ENCODE assay signal across 1 cellular context in the genomic region with DNA sequence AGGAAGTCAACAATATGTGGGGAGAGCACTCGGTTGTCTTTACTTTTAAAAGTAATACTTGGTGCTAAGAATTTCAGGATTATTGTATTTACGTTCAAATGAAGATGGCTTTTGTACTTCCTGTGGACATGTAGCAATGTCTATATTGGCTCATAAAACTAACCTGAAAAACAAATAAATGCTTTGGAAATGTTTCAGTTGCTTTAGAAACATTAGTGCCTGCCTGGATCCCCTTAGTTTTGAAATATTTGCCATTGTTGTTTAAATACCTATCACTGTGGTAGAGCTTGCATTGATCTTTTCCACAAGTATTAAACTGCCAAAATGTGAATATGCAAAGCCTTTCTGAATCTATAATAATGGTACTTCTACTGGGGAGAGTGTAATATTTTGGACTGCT.
TF ChIP-seq lines count a peak whose summit lies in the region.

No MANE protein-coding gene starts in this region.

TF ChIP-seq in HepG2, 621 proteins besides CTCF, POLR2A, EP300 and RAD21:
- no peak for TF ChIP-seq ZNF7 (CRISPR knock-in tag; IDR thresholded peaks at IDR 0.05)
- peak; percentile 27; the same call in 1 of the 2 replicates for TF ChIP-seq FOXA3 (CRISPR knock-in tag; IDR thresholded peaks at IDR 0.05)
- TF ChIP-seq KLF16 (CRISPR knock-in tag; IDR thresholded peaks at IDR 0.05) = no peak
- TF ChIP-seq, protein P1, sequence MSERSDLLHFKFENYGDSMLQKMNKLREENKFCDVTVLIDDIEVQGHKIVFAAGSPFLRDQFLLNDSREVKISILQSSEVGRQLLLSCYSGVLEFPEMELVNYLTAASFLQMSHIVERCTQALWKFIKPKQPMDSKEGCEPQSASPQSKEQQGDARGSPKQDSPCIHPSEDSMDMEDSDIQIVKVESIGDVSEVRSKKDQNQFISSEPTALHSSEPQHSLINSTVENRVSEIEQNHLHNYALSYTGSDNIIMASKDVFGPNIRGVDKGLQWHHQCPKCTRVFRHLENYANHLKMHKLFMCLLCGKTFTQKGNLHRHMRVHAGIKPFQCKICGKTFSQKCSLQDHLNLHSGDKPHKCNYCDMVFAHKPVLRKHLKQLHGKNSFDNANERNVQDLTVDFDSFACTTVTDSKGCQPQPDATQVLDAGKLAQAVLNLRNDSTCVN (CRISPR knock-in tag; IDR thresholded peaks at IDR 0.05; ENCODE audit: borderline replicate concordance) = no peak
- TF ChIP-seq, protein P2, sequence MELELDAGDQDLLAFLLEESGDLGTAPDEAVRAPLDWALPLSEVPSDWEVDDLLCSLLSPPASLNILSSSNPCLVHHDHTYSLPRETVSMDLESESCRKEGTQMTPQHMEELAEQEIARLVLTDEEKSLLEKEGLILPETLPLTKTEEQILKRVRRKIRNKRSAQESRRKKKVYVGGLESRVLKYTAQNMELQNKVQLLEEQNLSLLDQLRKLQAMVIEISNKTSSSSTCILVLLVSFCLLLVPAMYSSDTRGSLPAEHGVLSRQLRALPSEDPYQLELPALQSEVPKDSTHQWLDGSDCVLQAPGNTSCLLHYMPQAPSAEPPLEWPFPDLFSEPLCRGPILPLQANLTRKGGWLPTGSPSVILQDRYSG (CRISPR knock-in tag; IDR thresholded peaks at IDR 0.05) = no peak
- TF ChIP-seq GATAD2A (CRISPR knock-in tag; IDR thresholded peaks at IDR 0.05) = peak; percentile 37; the same call in 1 of the 2 replicates
- no peak for TF ChIP-seq ZNF557 (CRISPR knock-in tag; IDR thresholded peaks at IDR 0.05)
- TF ChIP-seq NFE2L2 (IDR thresholded peaks at IDR 0.05; ENCODE audit: low read length) = no peak
- TF ChIP-seq, protein P3, sequence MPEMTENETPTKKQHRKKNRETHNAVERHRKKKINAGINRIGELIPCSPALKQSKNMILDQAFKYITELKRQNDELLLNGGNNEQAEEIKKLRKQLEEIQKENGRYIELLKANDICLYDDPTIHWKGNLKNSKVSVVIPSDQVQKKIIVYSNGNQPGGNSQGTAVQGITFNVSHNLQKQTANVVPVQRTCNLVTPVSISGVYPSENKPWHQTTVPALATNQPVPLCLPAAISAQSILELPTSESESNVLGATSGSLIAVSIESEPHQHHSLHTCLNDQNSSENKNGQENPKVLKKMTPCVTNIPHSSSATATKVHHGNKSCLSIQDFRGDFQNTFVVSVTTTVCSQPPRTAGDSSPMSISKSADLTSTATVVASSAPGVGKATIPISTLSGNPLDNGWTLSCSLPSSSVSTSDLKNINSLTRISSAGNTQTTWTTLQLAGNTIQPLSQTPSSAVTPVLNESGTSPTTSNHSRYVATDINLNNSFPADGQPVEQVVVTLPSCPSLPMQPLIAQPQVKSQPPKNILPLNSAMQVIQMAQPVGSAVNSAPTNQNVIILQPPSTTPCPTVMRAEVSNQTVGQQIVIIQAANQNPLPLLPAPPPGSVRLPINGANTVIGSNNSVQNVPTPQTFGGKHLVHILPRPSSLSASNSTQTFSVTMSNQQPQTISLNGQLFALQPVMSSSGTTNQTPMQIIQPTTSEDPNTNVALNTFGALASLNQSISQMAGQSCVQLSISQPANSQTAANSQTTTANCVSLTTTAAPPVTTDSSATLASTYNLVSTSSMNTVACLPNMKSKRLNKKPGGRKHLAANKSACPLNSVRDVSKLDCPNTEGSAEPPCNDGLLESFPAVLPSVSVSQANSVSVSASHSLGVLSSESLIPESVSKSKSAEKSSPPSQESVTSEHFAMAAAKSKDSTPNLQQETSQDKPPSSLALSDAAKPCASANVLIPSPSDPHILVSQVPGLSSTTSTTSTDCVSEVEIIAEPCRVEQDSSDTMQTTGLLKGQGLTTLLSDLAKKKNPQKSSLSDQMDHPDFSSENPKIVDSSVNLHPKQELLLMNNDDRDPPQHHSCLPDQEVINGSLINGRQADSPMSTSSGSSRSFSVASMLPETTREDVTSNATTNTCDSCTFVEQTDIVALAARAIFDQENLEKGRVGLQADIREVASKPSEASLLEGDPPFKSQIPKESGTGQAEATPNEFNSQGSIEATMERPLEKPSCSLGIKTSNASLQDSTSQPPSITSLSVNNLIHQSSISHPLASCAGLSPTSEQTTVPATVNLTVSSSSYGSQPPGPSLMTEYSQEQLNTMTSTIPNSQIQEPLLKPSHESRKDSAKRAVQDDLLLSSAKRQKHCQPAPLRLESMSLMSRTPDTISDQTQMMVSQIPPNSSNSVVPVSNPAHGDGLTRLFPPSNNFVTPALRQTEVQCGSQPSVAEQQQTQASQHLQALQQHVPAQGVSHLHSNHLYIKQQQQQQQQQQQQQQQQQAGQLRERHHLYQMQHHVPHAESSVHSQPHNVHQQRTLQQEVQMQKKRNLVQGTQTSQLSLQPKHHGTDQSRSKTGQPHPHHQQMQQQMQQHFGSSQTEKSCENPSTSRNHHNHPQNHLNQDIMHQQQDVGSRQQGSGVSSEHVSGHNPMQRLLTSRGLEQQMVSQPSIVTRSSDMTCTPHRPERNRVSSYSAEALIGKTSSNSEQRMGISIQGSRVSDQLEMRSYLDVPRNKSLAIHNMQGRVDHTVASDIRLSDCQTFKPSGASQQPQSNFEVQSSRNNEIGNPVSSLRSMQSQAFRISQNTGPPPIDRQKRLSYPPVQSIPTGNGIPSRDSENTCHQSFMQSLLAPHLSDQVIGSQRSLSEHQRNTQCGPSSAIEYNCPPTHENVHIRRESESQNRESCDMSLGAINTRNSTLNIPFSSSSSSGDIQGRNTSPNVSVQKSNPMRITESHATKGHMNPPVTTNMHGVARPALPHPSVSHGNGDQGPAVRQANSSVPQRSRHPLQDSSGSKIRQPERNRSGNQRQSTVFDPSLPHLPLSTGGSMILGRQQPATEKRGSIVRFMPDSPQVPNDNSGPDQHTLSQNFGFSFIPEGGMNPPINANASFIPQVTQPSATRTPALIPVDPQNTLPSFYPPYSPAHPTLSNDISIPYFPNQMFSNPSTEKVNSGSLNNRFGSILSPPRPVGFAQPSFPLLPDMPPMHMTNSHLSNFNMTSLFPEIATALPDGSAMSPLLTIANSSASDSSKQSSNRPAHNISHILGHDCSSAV (CRISPR knock-in tag; IDR thresholded peaks at IDR 0.05; ENCODE audit: borderline replicate concordance) = no peak
- TF ChIP-seq ZNF878 (CRISPR knock-in tag; IDR thresholded peaks at IDR 0.05) = no peak
